18 cellular contexts compared by ENCODE assay signal in genomic region chr14:39186941-39187525, GRCh38. TPM values are rescaled to one million over a fixed set of nuclear protein-coding genes. Genes with fewer than 3 reads are reported as not detected.
A peak's percentile ranks its signal among the peaks of the same experiment; 100 is the strongest.
DNase-seq lines count a peak whose midpoint lies in the region; ATAC-seq, FAIRE-seq and TF ChIP-seq lines count a peak whose summit lies in the region.
"Had no signal": no experiment of that assay in that cellular context is flagged by ENCODE, and none has a peak within 500 bp of the region (broad histone marks: within the 10 kb centered on the region; RNA-seq: fewer than 3 reads in every experiment).

No MANE protein-coding gene starts in this region.

- H3K14ac ChIP-seq in IMR-90 (replicated peaks; ENCODE audit: low read depth, low read length) (no peak overlapping the region), neuronal stem cell (ENCODE audit: low read length) (no peak overlapping the region)

- H3K56ac ChIP-seq in IMR-90 (ENCODE audit: extremely low read depth, insufficient read depth, low read length) = no peak overlapping the region

- peaks cover 4 to 7% of the 10 kb centered on the region in 2 experiments for H3K79me1 ChIP-seq in IMR-90 (ENCODE audit: low read depth in 1 of 2, low read length in 2 of 2)
- H3K79me1 ChIP-seq in neuronal stem cell (ENCODE audit: low read depth, low read length) = no peaks in the 10 kb centered on the region

- intact Hi-C loops in IMR-90 (cut with micrococcal nuclease) = no loop called here
- intact Hi-C loops in GM12878 (cut with micrococcal nuclease; ENCODE audit: unreplicated experiment) = no loop called here

- no peak overlapping the region for H4K91ac ChIP-seq in IMR-90 (ENCODE audit: insufficient read depth, low read depth, low read length)
- H4K91ac ChIP-seq in neuronal stem cell (ENCODE audit: low read depth, low read length, poor library complexity) = no peak overlapping the region

- peak overlapping the region; percentile 72 for H3K27ac Mint-ChIP-seq in activated T-cell treated with anti-CD3 and anti-CD28 coated beads, Interleukin-2, amount 50 U/mL, for 72 hours

- H4K20me1 ChIP-seq in IMR-90 (ENCODE audit: insufficient read depth, low read length) (peaks cover 10% of the 10 kb centered on the region), GM12878 (ENCODE audit: control insufficient read depth, insufficient read depth) (no peaks in the 10 kb centered on the region)

- H3K4me1 Mint-ChIP-seq in activated T-cell treated with anti-CD3 and anti-CD28 coated beads, Interleukin-2, amount 50 U/mL, for 72 hours (ENCODE audit: low read depth) = peaks cover 22% of the 10 kb centered on the region

- TF ChIP-seq POLR2A in IMR-90 (IDR thresholded peaks at IDR 0.05; ENCODE audit: low read depth, low read length) (peak; percentile 12; the same call in 1 of the 2 replicates), GM12878 (IDR thresholded peaks at IDR 0.05; ENCODE audit: low read depth, low read length) (no peak), GM18505 (IDR thresholded peaks at IDR 0.05; ENCODE audit: borderline replicate concordance, extremely low read depth, insufficient read depth, insufficient read length) (no peak)

- no peaks in the 10 kb centered on the region for H3K9me3 Mint-ChIP-seq in activated T-cell treated with anti-CD3 and anti-CD28 coated beads, Interleukin-2, amount 50 U/mL, for 72 hours

- H3K4me3 ChIP-seq in IMR-90 (ENCODE audit: insufficient read depth, low read depth, low read length) (no peak overlapping the region), GM12878 (no peak overlapping the region), neuronal stem cell (ENCODE audit: low read length in 2 of 2) (no peak overlapping the region)
- H3K4me3 ChIP-seq: SJCRH30 had no signal

- H2BK15ac ChIP-seq in IMR-90 (ENCODE audit: low read depth, low read length) = no peak overlapping the region
- H2BK15ac ChIP-seq in neuronal stem cell (ENCODE audit: low read length) = no peak overlapping the region

- H4K8ac ChIP-seq in IMR-90 (ENCODE audit: low read depth in 2 of 2, low read length in 2 of 2) (no peak overlapping the region), neuronal stem cell (ENCODE audit: low read depth, low read length) (no peak overlapping the region)

- no peaks in the 10 kb centered on the region for H3K9me3 ChIP-seq in IMR-90 (ENCODE audit: control insufficient read depth, insufficient read depth, low read length)
- H3K9me3 ChIP-seq in GM12878 (replicated peaks; ENCODE audit: control insufficient read depth, insufficient read depth, low read length) = no peaks in the 10 kb centered on the region
- no peaks in the 10 kb centered on the region for H3K9me3 ChIP-seq in neuronal stem cell (replicated peaks in 1 of 2; ENCODE audit: control insufficient read depth in 2 of 2, insufficient read depth in 1 of 2, low read depth in 1 of 2, low read length in 2 of 2)
- H3K9me3 ChIP-seq: SJCRH30 had no signal

- RAD21 ChIA-PET in GM12878 (lab: Charles Lee; ENCODE audit: unreplicated experiment) = interaction anchor here (0.7 kb wide), 1 partner anchor 1747 kb away, joined by 3 read pairs; no protein-coding TSS in a partner anchor

- no peak overlapping the region for H4K5ac ChIP-seq in IMR-90 (ENCODE audit: low read depth, low read length)

- in situ Hi-C loops in IMR-90 (cut with MboI; ENCODE audit: low sequenced_read_pairs) = no loop called here
- in situ Hi-C loops in GM12878 (cut with MboI) = no loop called here

- 0 out of 2 replicates have a peak, but pooled peaks cover 3% of the 10 kb centered on the region for H3K9me1 ChIP-seq in IMR-90 (ENCODE audit: insufficient read depth, low read length)

- H2BK120ac ChIP-seq in IMR-90 (ENCODE audit: low read depth, low read length) (no peak overlapping the region), neuronal stem cell (ENCODE audit: low read depth, low read length) (no peak overlapping the region)

- DNase-seq in activated T-cell treated with anti-CD3 and anti-CD28 coated beads, Interleukin-2, amount 50 U/mL, for 72 hours = no peak
- no peak for DNase-seq in activated T-cell treated with anti-CD3 and anti-CD28 coated beads, Interleukin-2, amount 50 U/mL, for 1 hour
- DNase-seq in IMR-90 = no peak
- no peak for DNase-seq in GM12878 (ENCODE audit: low read depth, low spot score)
- no peak for DNase-seq in neuronal stem cell (ENCODE audit: low spot score)
- no peak for DNase-seq in RCC 7860 (ENCODE audit: low spot score)
- DNase-seq: DMS79, MM.1S, NCI-H1105 treated with DMSO at 0.1 percent for 48 hours, NCI-H187 treated with DMSO at 0.1 percent for 48 hours, NCI-H774, SJCRH30, SW 1271 had no signal

- no peak overlapping the region for H2BK5ac ChIP-seq in IMR-90 (ENCODE audit: low read depth, low read length, poor library complexity, severe bottlenecking)
- no peak overlapping the region for H2BK5ac ChIP-seq in neuronal stem cell (ENCODE audit: low read length)

- no peak overlapping the region for H2BK12ac ChIP-seq in neuronal stem cell (ENCODE audit: low read length)

- H3K79me2 ChIP-seq in GM12878 (ENCODE audit: control insufficient read depth, insufficient read depth, low read length) = no peaks in the 10 kb centered on the region

- no CpG with 5 or more reads among the region's 4 CpGs for WGBS in IMR-90 (ENCODE audit: extremely low coverage in 2 of 2, insufficient read length in 1 of 2), 2 experiments
- WGBS in GM12878 (ENCODE audit: insufficient coverage, insufficient replicate concordance, low lambda C conversion rate, missing lambda C conversion rate) = 92% methylated on average over 4 of the region's 4 CpGs
- no CpG with 5 or more reads among the region's 4 CpGs for WGBS in neuronal stem cell (ENCODE audit: extremely low coverage in 2 of 2, insufficient read length in 2 of 2, insufficient replicate concordance in 1 of 2), 2 donors

- H2BK20ac ChIP-seq in IMR-90 (ENCODE audit: low read depth, low read length) = no peak overlapping the region

- H3K36me3 ChIP-seq in IMR-90 (ENCODE audit: control insufficient read depth, insufficient read depth, low read length) (peaks cover 16% of the 10 kb centered on the region), GM12878 (ENCODE audit: control insufficient read depth in 2 of 2, insufficient read depth in 2 of 2, low read length in 1 of 2) (peaks cover 0 to 7% of the 10 kb centered on the region in 2 experiments; a peak in 1 of 4 replicates), neuronal stem cell (replicated peaks in 1 of 2; ENCODE audit: control insufficient read depth in 2 of 2, insufficient read depth in 2 of 2, low read length in 2 of 2) (peaks cover 6 to 37% of the 10 kb centered on the region in 2 donors)

- TF ChIP-seq EP300 in GM12878 (IDR thresholded peaks at IDR 0.05; ENCODE audit: borderline replicate concordance in 1 of 2, control insufficient read depth in 1 of 2, low read depth in 2 of 2, low read length in 2 of 2) = no peak

- H3K4me2 ChIP-seq in IMR-90 (ENCODE audit: low read depth, low read length) = no peak overlapping the region
- H3K4me2 ChIP-seq in GM12878 (ENCODE audit: control insufficient read depth, insufficient read depth) = no peak overlapping the region
- H3K4me2 ChIP-seq in neuronal stem cell (ENCODE audit: insufficient read depth, low read length, poor library complexity, severe bottlenecking) = no peak overlapping the region

- H3K36me3 Mint-ChIP-seq in activated T-cell treated with anti-CD3 and anti-CD28 coated beads, Interleukin-2, amount 50 U/mL, for 72 hours (ENCODE audit: insufficient read depth in 2 of 2) = peaks cover 7 to 10% of the 10 kb centered on the region in 2 donors

- H3K9ac ChIP-seq in IMR-90 (ENCODE audit: low read depth, low read length) = no peak overlapping the region
- H3K9ac ChIP-seq in GM12878 (ENCODE audit: control insufficient read depth, insufficient read depth, low read length) = no peak overlapping the region
- H3K9ac ChIP-seq in neuronal stem cell (ENCODE audit: low read depth, low read length, poor library complexity) = no peak overlapping the region

- no peak for ATAC-seq in activated T-cell treated with anti-CD3 and anti-CD28 coated beads, Interleukin-2, amount 50 U/mL, for 72 hours (replicated peaks in 1 of 2)
- no peak for ATAC-seq in IMR-90 (ENCODE audit: low read depth)
- peak; percentile 26 for ATAC-seq in GM12878
- no peak for ATAC-seq in HG03196 (IDR thresholded peaks at IDR 0.05; ENCODE audit: unreplicated experiment)
- no peak for ATAC-seq in GM18505 (IDR thresholded peaks at IDR 0.05; ENCODE audit: unreplicated experiment)

- H2AFZ ChIP-seq in IMR-90 (replicated peaks; ENCODE audit: low read length, poor library complexity) (no peak overlapping the region), GM12878 (ENCODE audit: control insufficient read depth, low read depth, low read length) (no peak overlapping the region), neuronal stem cell (ENCODE audit: low read length) (no peak overlapping the region)

- BruUV-seq in IMR-90 (replicated peaks; lab: Mats Ljungman, UMichigan) (no TSS peak), GM12878 (replicated peaks; lab: Mats Ljungman, UMichigan) (no TSS peak)

- H3K27ac ChIP-seq in IMR-90 (ENCODE audit: insufficient read depth, low read length) (no peak overlapping the region), GM12878 (ENCODE audit: control insufficient read depth, insufficient read depth) (no peak overlapping the region), neuronal stem cell (replicated peaks; ENCODE audit: low read length) (peak overlapping the region; percentile 16)
- H3K27ac ChIP-seq: SJCRH30 had no signal

- H3K4ac ChIP-seq in IMR-90 (ENCODE audit: low read depth, low read length) (no peak overlapping the region), neuronal stem cell (ENCODE audit: low read length) (no peak overlapping the region)

- SMC1A ChIA-PET in GM12878 (lab: Charles Lee; ENCODE audit: uncharacterized antibody, unreplicated experiment) = no interaction called here

- CTCF ChIA-PET in IMR-90 (lab: Yijun Ruan, JAX) = no interaction called here
- CTCF ChIA-PET in GM12878 (lab: Yijun Ruan, JAX) = no interaction called here

- POLR2A ChIA-PET in IMR-90 (lab: Charles Lee; ENCODE audit: unreplicated experiment) (no interaction called here), GM12878 (lab: Charles Lee) (no interaction called here)

- H3K27me3 ChIP-seq in IMR-90 (ENCODE audit: control insufficient read depth, insufficient read depth, low read length) (no peaks in the 10 kb centered on the region), GM12878 (replicated peaks in 1 of 2; ENCODE audit: control insufficient read depth in 2 of 2, insufficient read depth in 2 of 2, low read length in 1 of 2) (no peaks in the 10 kb centered on the region), neuronal stem cell (ENCODE audit: control insufficient read depth in 3 of 3, insufficient read depth in 3 of 3, low read depth in 1 of 3, low read length in 3 of 3) (no peaks in the 10 kb centered on the region)
- H3K27me3 ChIP-seq: SJCRH30 had no signal

- H2AK9ac ChIP-seq in IMR-90 (replicated peaks; ENCODE audit: low read depth, low read length, poor library complexity) = no peak overlapping the region

- TF ChIP-seq CTCF in IMR-90 (conservative IDR thresholded peaks at IDR 0.05; ENCODE audit: low read depth, low read length) (no peak), GM12878 (IDR thresholded peaks at IDR 0.05 in 2 of 3, conservative IDR thresholded peaks at IDR 0.05 in 1 of 3; ENCODE audit: control insufficient read depth in 2 of 3, extremely low read depth in 1 of 3, insufficient read depth in 1 of 3, low read depth in 3 of 3, low read length in 3 of 3) (no peak)

- H3K18ac ChIP-seq in IMR-90 (ENCODE audit: low read depth, low read length) = no peak overlapping the region
- H3K18ac ChIP-seq in neuronal stem cell (ENCODE audit: low read length) = no peak overlapping the region

- H3K4me1 ChIP-seq in IMR-90 (ENCODE audit: control insufficient read depth, insufficient read depth, low read length) = no peaks in the 10 kb centered on the region
- no peaks in the 10 kb centered on the region for H3K4me1 ChIP-seq in GM12878 (ENCODE audit: control insufficient read depth, insufficient read depth, low read length)
- H3K4me1 ChIP-seq in neuronal stem cell (ENCODE audit: control insufficient read depth in 2 of 2, insufficient read depth in 1 of 2, low read depth in 1 of 2, low read length in 2 of 2) = peaks cover 0 to 4% of the 10 kb centered on the region in 2 donors
- H3K4me1 ChIP-seq: SJCRH30 had no signal

- FAIRE-seq in GM12878 (lab: Jason Lieb, UNC) (no peak), RCC 7860 (lab: Jason Lieb, UNC) (no peak)
- FAIRE-seq: A204.1, GM12892, GM19239 had no signal

- H3K23ac ChIP-seq in IMR-90 (ENCODE audit: low read depth, low read length) (no peak overlapping the region), neuronal stem cell (ENCODE audit: low read depth, low read length, poor library complexity) (no peak overlapping the region)

- no peak overlapping the region for H2AK5ac ChIP-seq in IMR-90 (ENCODE audit: low read depth, low read length)
- no peak overlapping the region for H2AK5ac ChIP-seq in neuronal stem cell (ENCODE audit: low read depth, low read length)

- no peak overlapping the region for H3K4me3 Mint-ChIP-seq in activated T-cell treated with anti-CD3 and anti-CD28 coated beads, Interleukin-2, amount 50 U/mL, for 72 hours

- dilution Hi-C loops in IMR-90 (cut with HindIII; ENCODE audit: low sequenced_read_pairs, unreplicated experiment) = no loop called here

- TF ChIP-seq RAD21 in IMR-90 (IDR thresholded peaks at IDR 0.05; ENCODE audit: low read length) (no peak), GM12878 (IDR thresholded peaks at IDR 0.05; ENCODE audit: insufficient read depth, low read depth, low read length) (no peak)

- no peaks in the 10 kb centered on the region for H3K27me3 Mint-ChIP-seq in activated T-cell treated with anti-CD3 and anti-CD28 coated beads, Interleukin-2, amount 50 U/mL, for 72 hours (ENCODE audit: low read depth)

RNA-seq across cellular contexts. Expression of gene PNN, which starts 12.0 kb away (rescaled TPM):
- 100 to 1,000 TPM; 102 to 130 TPM for total RNA-seq in activated T-cell treated with anti-CD3 and anti-CD28 coated beads, Interleukin-2, amount 50 U/mL, for 72 hours
- total RNA-seq in IMR-90 (2012; rRNA removed) (14.9 and 23.6 TPM in 2 replicates), GM12878 (2014; rRNA removed) (49.5 and 56.7 TPM in 2 replicates), GM12878 (2014; rRNA removed; fragmentation: Illumina TruSeq; extraction: Trizol) (89.7 and 90.4 TPM in 2 replicates), GM12878 (2021) (84.9 and 91.7 TPM in 2 replicates)
- polyA plus RNA-seq in IMR-90 (2012; rRNA removed) (20.6 and 28.8 TPM in 2 replicates), GM12878 (2011; rRNA removed) (46.6 and 67.2 TPM in 2 replicates), GM12878 (2014; fragmentation: Illumina TruSeq; extraction: Trizol) (166 and 215 TPM in 2 replicates), GM12878 (2014; fragmentation: Nextera tagmentation; extraction: Ambion mirVana) (10 to 100 TPM; 44.2 to 55.4 TPM), GM12878 (2014; rRNA removed) (113 and 127 TPM in 2 replicates), GM12878 (2016; fragmentation: Nextera tagmentation; extraction: Ambion mirVana) (100 to 1,000 TPM; 107 to 114 TPM)
- polyA plus RNA-seq in IMR-90 (2012; cell fraction: cytosol; rRNA removed) = 5.7 and 13.3 TPM in 2 replicates
- 68.5 and 247 TPM in 2 replicates for polyA plus RNA-seq in IMR-90 (2012; cell fraction: nucleus; rRNA removed; ENCODE audit: low replicate concordance)
- total RNA-seq in GM12878 (2013; cell fraction: nucleolus; rRNA removed) = 109 and 121 TPM in 2 replicates
- polyA plus RNA-seq in GM12878 (2011; ENCODE audit: low read depth) = 76.4 TPM
- polyA plus RNA-seq in GM12878 (2011; cell fraction: cytosol; rRNA removed) = 20.3 and 26.2 TPM in 2 replicates
- 78.7 and 136 TPM in 2 replicates for polyA plus RNA-seq in GM12878 (2011; cell fraction: nucleus; rRNA removed)
- polyA plus RNA-seq in GM12878 (2012) = 72.4 and 110 TPM in 2 replicates
- 13.8 and 16.1 TPM in 2 replicates for polyA minus RNA-seq in GM12878 (2011; rRNA and poly(A)+ RNA removed)
- polyA minus RNA-seq in GM12878 (2011; cell fraction: cytosol; rRNA and poly(A)+ RNA removed) = 6.9 and 7.4 TPM in 2 replicates
- 22.7 and 38.6 TPM in 2 replicates for polyA minus RNA-seq in GM12878 (2011; cell fraction: nucleus; rRNA and poly(A)+ RNA removed)
- 165 TPM for polyA plus RNA-seq in neuronal stem cell (2013, experiment 1 of 2)
- polyA plus RNA-seq in neuronal stem cell (2013, experiment 2 of 2) = 161 TPM

RNA-seq across cellular contexts. Expression of gene TRAPPC6B, which starts 16.9 kb away (rescaled TPM):
- total RNA-seq in activated T-cell treated with anti-CD3 and anti-CD28 coated beads, Interleukin-2, amount 50 U/mL, for 72 hours = 10 to 100 TPM; 40.8 to 42.4 TPM
- total RNA-seq in IMR-90 (2012; rRNA removed) (17.0 and 32.8 TPM in 2 replicates), GM12878 (2014; rRNA removed) (11.7 and 16.7 TPM in 2 replicates), GM12878 (2014; rRNA removed; fragmentation: Illumina TruSeq; extraction: Trizol) (15.0 and 15.3 TPM in 2 replicates), GM12878 (2021) (17.5 and 18.7 TPM in 2 replicates)
- polyA plus RNA-seq in IMR-90 (2012; rRNA removed) (7.2 and 12.3 TPM in 2 replicates), GM12878 (2011; rRNA removed) (23.0 and 37.2 TPM in 2 replicates), GM12878 (2014; fragmentation: Illumina TruSeq; extraction: Trizol) (19.9 and 22.0 TPM in 2 replicates), GM12878 (2014; fragmentation: Nextera tagmentation; extraction: Ambion mirVana) (1 to 10 TPM; 3.6 to 4.2 TPM), GM12878 (2014; rRNA removed) (15.8 and 22.2 TPM in 2 replicates), GM12878 (2016; fragmentation: Nextera tagmentation; extraction: Ambion mirVana) (10 to 100 TPM; 21.0 to 22.9 TPM)
- 5.4 and 7.7 TPM in 2 replicates for polyA plus RNA-seq in IMR-90 (2012; cell fraction: cytosol; rRNA removed)
- 8.8 and 30.8 TPM in 2 replicates for polyA plus RNA-seq in IMR-90 (2012; cell fraction: nucleus; rRNA removed; ENCODE audit: low replicate concordance)
- 35.5 and 36.2 TPM in 2 replicates for total RNA-seq in GM12878 (2013; cell fraction: nucleolus; rRNA removed)
- polyA plus RNA-seq in GM12878 (2011; ENCODE audit: low read depth) = 10.7 TPM
- 6.4 and 9.0 TPM in 2 replicates for polyA plus RNA-seq in GM12878 (2011; cell fraction: cytosol; rRNA removed)
- polyA plus RNA-seq in GM12878 (2011; cell fraction: nucleus; rRNA removed) = 21.5 and 26.1 TPM in 2 replicates
- 11.5 and 11.7 TPM in 2 replicates for polyA plus RNA-seq in GM12878 (2012)
- 10.3 and 13.3 TPM in 2 replicates for polyA minus RNA-seq in GM12878 (2011; rRNA and poly(A)+ RNA removed)
- polyA minus RNA-seq in GM12878 (2011; cell fraction: cytosol; rRNA and poly(A)+ RNA removed) = 5.6 and 8.2 TPM in 2 replicates
- polyA minus RNA-seq in GM12878 (2011; cell fraction: nucleus; rRNA and poly(A)+ RNA removed) = 11.7 and 23.3 TPM in 2 replicates
- 15.0 TPM for polyA plus RNA-seq in neuronal stem cell (2013, experiment 1 of 2)
- 16.7 TPM for polyA plus RNA-seq in neuronal stem cell (2013, experiment 2 of 2)

RNA-seq across cellular contexts. Expression of gene MIA2, which starts 46.7 kb away (rescaled TPM):
- total RNA-seq in activated T-cell treated with anti-CD3 and anti-CD28 coated beads, Interleukin-2, amount 50 U/mL, for 72 hours = 10 to 100 TPM; 54.5 to 56.7 TPM
- total RNA-seq in IMR-90 (2012; rRNA removed) (3.9 and 7.8 TPM in 2 replicates), GM12878 (2014; rRNA removed) (12.3 and 12.6 TPM in 2 replicates), GM12878 (2014; rRNA removed; fragmentation: Illumina TruSeq; extraction: Trizol) (18.4 and 19.8 TPM in 2 replicates), GM12878 (2021) (12.6 and 15.7 TPM in 2 replicates)
- polyA plus RNA-seq in IMR-90 (2012; rRNA removed) (6.8 and 7.0 TPM in 2 replicates), GM12878 (2011; rRNA removed) (36.8 and 46.5 TPM in 2 replicates), GM12878 (2014; fragmentation: Illumina TruSeq; extraction: Trizol) (24.3 and 29.6 TPM in 2 replicates), GM12878 (2014; fragmentation: Nextera tagmentation; extraction: Ambion mirVana) (10 to 100 TPM in 1 of 2 experiments, 1 to 10 TPM in 1; 6.3 to 10.2 TPM), GM12878 (2014; rRNA removed) (10.0 and 10.5 TPM in 2 replicates), GM12878 (2016; fragmentation: Nextera tagmentation; extraction: Ambion mirVana) (10 to 100 TPM; 19.8 to 20.2 TPM)
- polyA plus RNA-seq in IMR-90 (2012; cell fraction: cytosol; rRNA removed) = 1.3 and 1.6 TPM in 2 replicates
- polyA plus RNA-seq in IMR-90 (2012; cell fraction: nucleus; rRNA removed; ENCODE audit: low replicate concordance) = 2.6 and 14.8 TPM in 2 replicates
- total RNA-seq in GM12878 (2013; cell fraction: nucleolus; rRNA removed) = 32.1 and 33.9 TPM in 2 replicates
- polyA plus RNA-seq in GM12878 (2011; ENCODE audit: low read depth) = 11.9 TPM
- 22.3 and 23.0 TPM in 2 replicates for polyA plus RNA-seq in GM12878 (2011; cell fraction: cytosol; rRNA removed)
- 20.0 and 26.4 TPM in 2 replicates for polyA plus RNA-seq in GM12878 (2011; cell fraction: nucleus; rRNA removed)
- polyA plus RNA-seq in GM12878 (2012) = 8.5 and 10.2 TPM in 2 replicates
- polyA minus RNA-seq in GM12878 (2011; rRNA and poly(A)+ RNA removed) = 13.5 and 20.1 TPM in 2 replicates
- polyA minus RNA-seq in GM12878 (2011; cell fraction: cytosol; rRNA and poly(A)+ RNA removed) = 8.6 and 9.5 TPM in 2 replicates
- polyA minus RNA-seq in GM12878 (2011; cell fraction: nucleus; rRNA and poly(A)+ RNA removed) = 10.5 and 18.4 TPM in 2 replicates
- polyA plus RNA-seq in neuronal stem cell (2013, experiment 1 of 2) = 11.5 TPM
- polyA plus RNA-seq in neuronal stem cell (2013, experiment 2 of 2) = 12.2 TPM
